In genomic region chr4:73668806-73669205, GRCh38 we compare ENCODE assay signal across 16 cellular contexts.
DNase-seq lines count a peak whose midpoint lies in the region; ATAC-seq and TF ChIP-seq lines count a peak whose summit lies in the region.
"Had no signal": no experiment of that assay in that cellular context is flagged by ENCODE, and none has a peak within 500 bp of the region (broad histone marks: within the 10 kb centered on the region; RNA-seq: fewer than 3 reads in every experiment).

No MANE protein-coding gene starts in this region.

- DNase-seq in DMS 273 (lab: John Stamatoyannopoulos, UW; ENCODE audit: unreplicated experiment) (peak; percentile 2), DMS 273 treated with DMSO at 0.1 percent for 48 hours (lab: John Stamatoyannopoulos, UW) (no peak), foreskin fibroblast (peak; percentile 59 to 65), tibial artery (no peak)
- no peak for DNase-seq in stimulated activated naive CD4-positive, alpha-beta T cell treated with Interleukin-2 at 50 U/mL for 16 hours (lab: John Stamatoyannopoulos, UW)
- DNase-seq: activated CD4-positive, alpha-beta T cell treated with anti-CD3 and anti-CD28 coated beads, Interleukin-2, amount 10 ng/mL, durations not matched to agents 24 days and 14 days; caudate nucleus; H9; KG1; transverse colon had no signal

- H2AFZ ChIP-seq in OCI-LY3 (ENCODE audit: low read depth, low read length), result no peak overlapping the region

- H3K4me3 ChIP-seq in OCI-LY3 (ENCODE audit: low read length) (0 out of 2 replicates have a peak overlapping the region, but pooled peaks have one; percentile 14), foreskin fibroblast (ENCODE audit: low read depth in 1 of 2, low read length in 2 of 2) (no peak overlapping the region), tibial artery (peak overlapping the region; percentile 27 to 31)
- H3K4me3 ChIP-seq: right atrium auricular region, transverse colon had no signal

- H3K27me3 ChIP-seq in OCI-LY3 (ENCODE audit: low read depth, low read length) (peaks cover 8% of the 10 kb centered on the region), tibial artery (no peaks in the 10 kb centered on the region)
- H3K27me3 ChIP-seq: right atrium auricular region, transverse colon had no signal

- H3K27ac ChIP-seq in OCI-LY3 (ENCODE audit: low read length) (no peak overlapping the region), tibial artery (peak overlapping the region; percentile 51 to 54)
- H3K27ac ChIP-seq: 22Rv1, transverse colon had no signal

- H3K4me2 ChIP-seq in OCI-LY3 (ENCODE audit: low read length), result peak overlapping the region; percentile 44

- TF ChIP-seq CTCF in OCI-LY3 (IDR thresholded peaks at IDR 0.05; ENCODE audit: low read depth, low read length), result no peak
- TF ChIP-seq CTCF in foreskin fibroblast (IDR thresholded peaks at IDR 0.05; ENCODE audit: low read depth, low read length), result no peak
- TF ChIP-seq CTCF in tibial artery (IDR thresholded peaks at IDR 0.05), result no peak

- intact Hi-C loops in tibial artery (cut with DNase I; ENCODE audit: low total_unique reads), result no loop called here

- ATAC-seq in GM18520 (IDR thresholded peaks at IDR 0.05; ENCODE audit: unreplicated experiment) (no peak), HG02852 (IDR thresholded peaks at IDR 0.05; ENCODE audit: unreplicated experiment) (no peak)
- ATAC-seq: activated T-helper 17 cell treated with anti-CD3 and anti-CD28 coated beads, Interleukin-2, amount 50 U/mL, for 72 hours had no signal

- no peaks in the 10 kb centered on the region for H3K79me2 ChIP-seq in OCI-LY3 (ENCODE audit: low read length)

- H3K9me3 ChIP-seq in OCI-LY3 (ENCODE audit: insufficient read depth, low read length) (no peaks in the 10 kb centered on the region), tibial artery (no peaks in the 10 kb centered on the region)
- H3K9me3 ChIP-seq: right atrium auricular region, transverse colon had no signal

- H3K36me3 ChIP-seq in OCI-LY3 (replicated peaks; ENCODE audit: low read depth, low read length) (no peaks in the 10 kb centered on the region), tibial artery (no peaks in the 10 kb centered on the region)
- H3K36me3 ChIP-seq: right atrium auricular region, transverse colon had no signal

- H4K20me1 ChIP-seq in OCI-LY3 (ENCODE audit: insufficient read depth, low read length), result no peaks in the 10 kb centered on the region

- H3K4me1 ChIP-seq in OCI-LY3 (ENCODE audit: low read length) (peaks cover 14% of the 10 kb centered on the region), tibial artery (peaks cover 0 to 17% (median 0%) of the 10 kb centered on the region in 4 donors)
- H3K4me1 ChIP-seq: right atrium auricular region, transverse colon had no signal

- no peak overlapping the region for H3K9ac ChIP-seq in OCI-LY3 (ENCODE audit: low read length)

Comparison
In these comparisons a context has a peak if more than half of its experiments do, and no peak if none do; other contexts are left out.
1. DNase-seq: peak in DMS 273 (single experiment) and foreskin fibroblast (2 of 2); none in DMS 273 treated with DMSO at 0.1 percent for 48 hours (single experiment), tibial artery (0 of 2) and stimulated activated naive CD4-positive, alpha-beta T cell treated with Interleukin-2 at 50 U/mL for 16 hours (single experiment).
2. H3K4me3 ChIP-seq: peak in OCI-LY3 (single experiment) and tibial artery (2 of 2); none in foreskin fibroblast (0 of 2).